ENCODE assay signal across 21 cellular contexts in the genomic region with DNA sequence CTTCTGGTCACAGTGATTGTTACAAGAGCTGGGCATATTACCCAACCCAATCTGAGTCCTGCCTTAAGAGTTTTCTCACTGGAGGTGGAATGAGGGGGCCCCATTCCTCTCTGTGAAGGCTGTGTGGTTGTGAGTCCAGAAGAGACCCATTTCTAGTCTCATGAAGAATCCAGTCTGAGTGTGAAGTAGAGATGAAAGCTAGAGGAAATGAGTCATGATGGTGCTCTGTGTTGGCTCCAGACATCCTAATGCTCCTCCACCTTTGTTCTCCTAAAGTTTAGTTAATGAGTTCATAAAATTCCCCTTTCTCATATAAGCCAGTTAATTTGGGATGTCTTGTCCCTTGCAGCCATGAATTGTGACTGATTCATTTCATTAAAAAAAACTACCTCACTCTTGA. TPM values are rescaled to one million over a fixed set of nuclear protein-coding genes. Genes with fewer than 3 reads are reported as not detected.
A peak's percentile ranks its signal among the peaks of the same experiment; 100 is the strongest.
DNase-seq lines count a peak whose midpoint lies in the region; ATAC-seq, FAIRE-seq and TF ChIP-seq lines count a peak whose summit lies in the region.
"Had no signal": no experiment of that assay in that cellular context is flagged by ENCODE, and none has a peak within 500 bp of the region (broad histone marks: within the 10 kb centered on the region; RNA-seq: fewer than 3 reads in every experiment).

No MANE protein-coding gene starts in this region.

- no peak overlapping the region for H3K4me2 ChIP-seq in keratinocyte (ENCODE audit: control insufficient read depth, extremely low read depth, insufficient read depth, low read depth, low read length)

- H3K27me3 ChIP-seq in keratinocyte (ENCODE audit: control insufficient read depth, extremely low read depth, insufficient read depth, low read length) (no peaks in the 10 kb centered on the region), upper lobe of left lung (no peaks in the 10 kb centered on the region)
- H3K27me3 ChIP-seq: heart right ventricle had no signal

- TF ChIP-seq POLR2A in upper lobe of left lung (IDR thresholded peaks at IDR 0.05) = no peak

- no peak for TF ChIP-seq EP300 in upper lobe of left lung (IDR thresholded peaks at IDR 0.05)

- H3K27ac ChIP-seq in keratinocyte (ENCODE audit: control insufficient read depth, insufficient read depth, low read length) (no peak overlapping the region), upper lobe of left lung (no peak overlapping the region)
- H3K27ac ChIP-seq: heart right ventricle had no signal

- H3K79me2 ChIP-seq in keratinocyte (ENCODE audit: control insufficient read depth, insufficient read depth, low read length) = no peaks in the 10 kb centered on the region

- H3K4me1 ChIP-seq in keratinocyte (ENCODE audit: control insufficient read depth, extremely low read depth, insufficient read depth, low read length) (peaks cover 14% of the 10 kb centered on the region), upper lobe of left lung (no peaks in the 10 kb centered on the region)
- H3K4me1 ChIP-seq: HAP-1 had no signal

- H3K9me3 ChIP-seq in keratinocyte (ENCODE audit: control insufficient read depth, low read depth, low read length) (no peaks in the 10 kb centered on the region), upper lobe of left lung (no peaks in the 10 kb centered on the region)
- H3K9me3 ChIP-seq: HAP-1, heart right ventricle had no signal

- no peaks in the 10 kb centered on the region for H4K20me1 ChIP-seq in keratinocyte (ENCODE audit: control insufficient read depth, extremely low read depth, insufficient read depth, low read length)

- H3K36me3 ChIP-seq in keratinocyte (ENCODE audit: control insufficient read depth in 2 of 2, extremely low read depth in 1 of 2, insufficient read depth in 2 of 2, low read length in 2 of 2) (no peaks in the 10 kb centered on the region), upper lobe of left lung (no peaks in the 10 kb centered on the region)
- H3K36me3 ChIP-seq: HAP-1, heart right ventricle had no signal

- H3K9me1 ChIP-seq in keratinocyte (ENCODE audit: control insufficient read depth, extremely low read depth, insufficient read depth, low read length) = no peaks in the 10 kb centered on the region

- H2AFZ ChIP-seq in keratinocyte (ENCODE audit: control insufficient read depth, low read length) = no peak overlapping the region

- ATAC-seq in upper lobe of left lung (ENCODE audit: low FRiP score in 2 of 2) = no peak
- ATAC-seq: CD8-positive, alpha-beta T cell had no signal

- peak; percentile 83 for FAIRE-seq in keratinocyte (lab: Jason Lieb, UNC)
- FAIRE-seq: islet of Langerhans had no signal

- DNase-seq in AG10803 (ENCODE audit: low read depth) (peak; percentile 26), M059J (ENCODE audit: low read depth) (peak; percentile 89), astrocyte of the spinal cord (ENCODE audit: low read depth, low spot score) (peak; percentile 63), keratinocyte (ENCODE audit: low read depth, low spot score) (no peak), anterior cingulate cortex (lab: John Stamatoyannopoulos, UW) (no peak), C1 segment of cervical spinal cord (lab: John Stamatoyannopoulos, UW) (no peak), NCI-H2029 (lab: John Stamatoyannopoulos, UW) (no peak), upper lobe of left lung (no peak)
- DNase-seq: activated CD4-positive, alpha-beta T cell treated with anti-CD3 and anti-CD28 coated beads for 1 hour; amniotic stem cell; CD8-positive, alpha-beta T cell; cortex of kidney; heart right ventricle; Karpas-422; mesendoderm; NCI-H2227 treated with DMSO at 0.1 percent for 48 hours; Right ventricle myocardium superior; stimulated activated naive CD4-positive, alpha-beta T cell; trophoblast cell had no signal

- TF ChIP-seq CTCF in AG10803 (conservative IDR thresholded peaks at IDR 0.05; ENCODE audit: low read length) = no peak
- TF ChIP-seq CTCF in astrocyte of the spinal cord (IDR thresholded peaks at IDR 0.05; ENCODE audit: low read depth, low read length) = no peak
- TF ChIP-seq CTCF in keratinocyte (optimal IDR thresholded peaks at IDR 0.05 in 1 of 3, IDR thresholded peaks at IDR 0.05 in 1 of 3, conservative IDR thresholded peaks at IDR 0.05 in 1 of 3; ENCODE audit: extremely low read depth in 1 of 3, insufficient read depth in 2 of 3, low read length in 3 of 3) = no peak
- no peak for TF ChIP-seq CTCF in upper lobe of left lung (IDR thresholded peaks at IDR 0.05)

- H3K4me3 ChIP-seq in AG10803 (ENCODE audit: low read length) (no peak overlapping the region), astrocyte of the spinal cord (ENCODE audit: low read depth, low read length) (no peak overlapping the region), keratinocyte (ENCODE audit: control insufficient read depth in 2 of 3, extremely low read depth in 1 of 3, insufficient read depth in 2 of 3, low read depth in 1 of 3, low read length in 3 of 3) (no peak overlapping the region), upper lobe of left lung (no peak overlapping the region)
- H3K4me3 ChIP-seq: HAP-1, heart right ventricle had no signal

- no peak overlapping the region for H3K9ac ChIP-seq in keratinocyte (ENCODE audit: control insufficient read depth, extremely low read depth, insufficient read depth, low read length)

- dilution Hi-C loops in keratinocyte (cut with MboI; ENCODE audit: extremely low pct_ligation_motif_present, low sequenced_read_pairs) = no loop called here

- in situ Hi-C loops in astrocyte of the spinal cord (cut with HindIII; ENCODE audit: low sequenced_read_pairs) = no loop called here

RNA-seq across cellular contexts. Expression of a gene that starts 50.8 kb away (rescaled TPM):
- total RNA-seq in M059J (2014; rRNA removed; shearing (Covaris generic)) = 24.5 and 26.4 TPM in 2 replicates
- 0.44 to 0.97 TPM (median 0.56 TPM) in 3 replicates for polyA plus RNA-seq in keratinocyte
- polyA plus RNA-seq in keratinocyte (2011; ENCODE audit: low read depth) = not detected
- 0.25 and 0.91 TPM in 2 replicates for polyA plus RNA-seq in keratinocyte (2011; cell fraction: cytosol; rRNA removed)
- polyA plus RNA-seq in keratinocyte (2011; cell fraction: nucleus; rRNA removed) = 0.78 and 1.6 TPM in 2 replicates
- polyA plus RNA-seq in keratinocyte (2012; ENCODE audit: low replicate concordance) = 0.20 and 0.42 TPM in 2 replicates
- polyA minus RNA-seq in keratinocyte = 0.73 to 4.9 TPM (median 2.3 TPM) in 3 replicates
- polyA minus RNA-seq in keratinocyte (2011; cell fraction: cytosol; rRNA and poly(A)+ RNA removed) = not detected
- polyA minus RNA-seq in keratinocyte (2011; cell fraction: nucleus; rRNA and poly(A)+ RNA removed) = 0.39 TPM in 1 of 2 replicates, not detected in the other
- total RNA-seq in upper lobe of left lung = 10 to 100 TPM in 5 of 6 donors, 1 to 10 TPM in 1; 7.0 to 34.6 (median 14.1) TPM

Comparison
In these comparisons a context has a peak if more than half of its experiments do, and no peak if none do; other contexts are left out.
1. DNase-seq: peak in AG10803 (single experiment), M059J (single experiment) and astrocyte of the spinal cord (single experiment); none in keratinocyte (single experiment), anterior cingulate cortex (0 of 58), C1 segment of cervical spinal cord (0 of 14), NCI-H2029 (single experiment) and upper lobe of left lung (0 of 2).